Comparison of ENCODE assay signal across 8 cellular contexts in the genomic region with DNA sequence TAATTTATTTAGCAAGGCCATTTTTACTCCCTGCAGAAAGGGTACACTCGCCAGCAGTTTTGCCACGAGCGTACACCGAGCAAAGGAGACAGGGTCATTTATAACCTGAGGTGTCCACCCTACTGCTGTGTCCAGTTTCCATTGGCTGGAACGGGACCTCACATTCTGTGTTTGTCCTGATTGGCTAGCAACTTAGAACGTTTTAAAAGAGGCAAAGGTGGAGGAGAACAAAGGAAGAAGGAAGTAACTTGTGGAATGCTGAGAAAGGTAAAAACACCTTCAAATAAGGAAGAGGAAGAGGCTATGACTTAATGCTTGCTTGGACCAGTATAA. TPM values are rescaled to one million over a fixed set of nuclear protein-coding genes. Genes with fewer than 3 reads are reported as not detected.
DNase-seq lines count a peak whose midpoint lies in the region; ATAC-seq and TF ChIP-seq lines count a peak whose summit lies in the region.
"Not testable (repeated sequence)": the region's sequence is repeated elsewhere in the genome, so short reads cannot be mapped to it uniquely, and the experiment has no call there.

No MANE protein-coding gene starts in this region.

- peak overlapping the region; percentile 59 for H3K4me2 ChIP-seq in OCI-LY1 (ENCODE audit: low read length)

- not testable (repeated sequence) for BruUV-seq in Calu3 (replicated peaks; lab: Mats Ljungman, UMichigan)

- H3K9me3 Mint-ChIP-seq in Calu3 (ENCODE audit: low read depth, unreplicated experiment); activated CD8-positive, alpha-beta T cell treated with anti-CD3 and anti-CD28 coated beads for 36 hours; central memory CD8-positive, alpha-beta T cell: not testable (repeated sequence)

- POLR2A ChIA-PET in activated CD8-positive, alpha-beta T cell treated with anti-CD3 and anti-CD28 coated beads for 36 hours (lab: Charles Lee) = interaction anchor here (1.2 kb wide), 3 partner anchors 34 to 404 kb away, joined by 3 to 4 read pairs (median 4); no protein-coding TSS in a partner anchor

- not testable (repeated sequence) for TF ChIP-seq POLR2A in testis (IDR thresholded peaks at IDR 0.05)

- H3K9me3 ChIP-seq in OCI-LY1 (ENCODE audit: low read length); right cardiac atrium (ENCODE audit: control insufficient read depth, low read length); testis: not testable (repeated sequence)

- not testable (repeated sequence) for H4K20me1 ChIP-seq in OCI-LY1 (ENCODE audit: insufficient read depth, low read length)

- TF ChIP-seq CTCF in Calu3 (IDR thresholded peaks at IDR 0.05; ENCODE audit: unreplicated experiment); OCI-LY1 (IDR thresholded peaks at IDR 0.05; ENCODE audit: low read length); activated CD8-positive, alpha-beta T cell treated with anti-CD3 and anti-CD28 coated beads for 36 hours (IDR thresholded peaks at IDR 0.05); omental fat pad (IDR thresholded peaks at IDR 0.05); testis (IDR thresholded peaks at IDR 0.05): not testable (repeated sequence)

- H3K4me3 Mint-ChIP-seq in Calu3 (ENCODE audit: low read depth, unreplicated experiment) = peak overlapping the region; percentile 67
- peak overlapping the region; percentile 89 for H3K4me3 Mint-ChIP-seq in activated CD8-positive, alpha-beta T cell treated with anti-CD3 and anti-CD28 coated beads for 36 hours
- H3K4me3 Mint-ChIP-seq in central memory CD8-positive, alpha-beta T cell = peak overlapping the region; percentile 85

- H3K4me3 ChIP-seq in OCI-LY1 (ENCODE audit: low read depth, low read length, poor library complexity, severe bottlenecking) (peak overlapping the region; percentile 61), right cardiac atrium (ENCODE audit: low read length) (peak overlapping the region; percentile 74), testis (peak overlapping the region; percentile 74 to 97)

- not testable (repeated sequence) for H3K9ac ChIP-seq in OCI-LY1 (ENCODE audit: low read length)

- WGBS in right cardiac atrium = 1% methylated on average over 6 of the region's 6 CpGs
- WGBS in testis, 2 donors = 1% methylated on average over 6 of the region's 6 CpGs

- H3K27me3 ChIP-seq in OCI-LY1 (ENCODE audit: insufficient read depth, low read length); right cardiac atrium (ENCODE audit: control insufficient read depth, insufficient read depth); testis: not testable (repeated sequence)

- not testable (repeated sequence) for H3K4me1 ChIP-seq in OCI-LY1 (ENCODE audit: insufficient read depth, low read length, severe bottlenecking); right cardiac atrium (ENCODE audit: control insufficient read depth, insufficient read depth, low read length); testis

- not testable (repeated sequence) for H3K36me3 ChIP-seq in OCI-LY1 (ENCODE audit: insufficient read depth, low read length); testis (ENCODE audit: low read depth, missing control alignments)

- not testable (repeated sequence) for H3K27ac Mint-ChIP-seq in Calu3 (ENCODE audit: unreplicated experiment)
- peak overlapping the region; percentile 97 for H3K27ac Mint-ChIP-seq in activated CD8-positive, alpha-beta T cell treated with anti-CD3 and anti-CD28 coated beads for 36 hours
- peak overlapping the region; percentile 89 for H3K27ac Mint-ChIP-seq in central memory CD8-positive, alpha-beta T cell (ENCODE audit: low read depth)

- H3K36me3 Mint-ChIP-seq in Calu3 (ENCODE audit: insufficient read depth, unreplicated experiment) = peaks cover 16% of the 10 kb centered on the region
- not testable (repeated sequence) for H3K36me3 Mint-ChIP-seq in activated CD8-positive, alpha-beta T cell treated with anti-CD3 and anti-CD28 coated beads for 36 hours (ENCODE audit: low read depth); central memory CD8-positive, alpha-beta T cell (ENCODE audit: insufficient read depth)

- peak; percentile 6 for ATAC-seq in HG02759 (IDR thresholded peaks at IDR 0.05; ENCODE audit: unreplicated experiment)
- ATAC-seq in activated CD8-positive, alpha-beta T cell treated with anti-CD3 and anti-CD28 coated beads for 36 hours = peak; percentile 7
- not testable (repeated sequence) for ATAC-seq in central memory CD8-positive, alpha-beta T cell (replicated peaks; ENCODE audit: extremely low read depth, poor library complexity, severe bottlenecking)
- peak; percentile 25 to 34 for ATAC-seq in right cardiac atrium
- peak; percentile 56 for ATAC-seq in omental fat pad (ENCODE audit: low FRiP score)

- H3F3A ChIP-seq in OCI-LY1 (ENCODE audit: insufficient read depth, low read length) = not testable (repeated sequence)

- H3K4me1 Mint-ChIP-seq in Calu3 (ENCODE audit: low read depth, unreplicated experiment) = peaks cover 33% of the 10 kb centered on the region
- peaks cover 12% of the 10 kb centered on the region for H3K4me1 Mint-ChIP-seq in activated CD8-positive, alpha-beta T cell treated with anti-CD3 and anti-CD28 coated beads for 36 hours (ENCODE audit: low read depth)
- H3K4me1 Mint-ChIP-seq in central memory CD8-positive, alpha-beta T cell = peaks cover 22% of the 10 kb centered on the region

- H2AFZ ChIP-seq in OCI-LY1 (ENCODE audit: low read length) = peak overlapping the region; percentile 60; the same call in 1 of the 2 replicates

- CTCF ChIA-PET in Calu3 (lab: Charles Lee) = interaction anchor here (1.2 kb wide), 1 partner anchor 26 kb away, joined by 4 read pairs; no protein-coding TSS in a partner anchor
- CTCF ChIA-PET in activated CD8-positive, alpha-beta T cell treated with anti-CD3 and anti-CD28 coated beads for 36 hours (lab: Charles Lee) = not testable (repeated sequence)

- DNase-seq in Calu3 = peak; percentile 65
- not testable (repeated sequence) for DNase-seq in activated CD8-positive, alpha-beta T cell treated with anti-CD3 and anti-CD28 coated beads for 36 hours; central memory CD8-positive, alpha-beta T cell (ENCODE audit: low spot score in 2 of 2); right cardiac atrium; omental fat pad (ENCODE audit: low spot score); testis

- not testable (repeated sequence) for H3K9me2 ChIP-seq in OCI-LY1 (ENCODE audit: low read depth, low read length)

- intact Hi-C loops in Calu3 (cut with micrococcal nuclease; ENCODE audit: unreplicated experiment) = loop anchor here (10.0 kb wide), 2 partner anchors 167 to 347 kb away; partner anchors contain the start of gene FAM32A
- intact Hi-C loops in activated CD8-positive, alpha-beta T cell treated with anti-CD3 and anti-CD28 coated beads for 36 hours (cut with micrococcal nuclease); right cardiac atrium (cut with DNase I); testis (cut with DNase I; ENCODE audit: low total_unique reads): not testable (repeated sequence)

- H3K27ac ChIP-seq in OCI-LY1 (ENCODE audit: low read depth, low read length, poor library complexity, severe bottlenecking) = not testable (repeated sequence)
- H3K27ac ChIP-seq in right cardiac atrium (ENCODE audit: low read length) (peak overlapping the region; percentile 26), testis (peak overlapping the region; percentile 100)

- not testable (repeated sequence) for H3K79me2 ChIP-seq in OCI-LY1 (ENCODE audit: insufficient read depth, low read length)

- H3K27me3 Mint-ChIP-seq in Calu3 (ENCODE audit: unreplicated experiment) = peaks cover 25% of the 10 kb centered on the region
- H3K27me3 Mint-ChIP-seq in activated CD8-positive, alpha-beta T cell treated with anti-CD3 and anti-CD28 coated beads for 36 hours; central memory CD8-positive, alpha-beta T cell: not testable (repeated sequence)

RNA-seq across cellular contexts. Expression of gene OR10H1, which starts 21.9 kb away (rescaled TPM):
- total RNA-seq in Calu3 (2022) (4.4 and 4.9 TPM in 2 replicates), right cardiac atrium (not detected), omental fat pad (not detected), testis (under 1 TPM; 0.25 to 0.39 TPM)
- total RNA-seq in activated CD8-positive, alpha-beta T cell treated with anti-CD3 and anti-CD28 coated beads for 36 hours = not detected
- polyA plus RNA-seq in right cardiac atrium (not detected), testis (ENCODE audit: insufficient read depth, low read depth, low replicate concordance) (0.20 TPM)

RNA-seq across cellular contexts. Expression of gene OR10H5, which starts 49.9 kb away (rescaled TPM):
- total RNA-seq in Calu3 (2022) (not detected in 2 replicates), right cardiac atrium (not detected), omental fat pad (not detected), testis (under 1 TPM; 0.06 to 0.16 TPM)
- under 1 TPM in 1 of 2 experiments, not detected in 1; 0.04 TPM for total RNA-seq in activated CD8-positive, alpha-beta T cell treated with anti-CD3 and anti-CD28 coated beads for 36 hours
- polyA plus RNA-seq in right cardiac atrium (not detected), testis (ENCODE audit: insufficient read depth, low read depth, low replicate concordance) (0.11 TPM)
